1 cellular context compared by ENCODE assay signal in genomic region chr11:46597155-46597554, GRCh38.
A peak's percentile ranks its signal among the peaks of the same experiment; 100 is the strongest.
TF ChIP-seq lines count a peak whose summit lies in the region.

No MANE protein-coding gene starts in this region.

TF ChIP-seq in HepG2, 621 proteins besides CTCF, POLR2A, EP300 and RAD21 (continued from another document and continues in another):
- TF ChIP-seq ZBTB46 (CRISPR knock-in tag; IDR thresholded peaks at IDR 0.05; ENCODE audit: borderline replicate concordance) (no peak), POLR2G (IDR thresholded peaks at IDR 0.05; ENCODE audit: low read depth, low read length) (no peak), ZBTB20 (CRISPR knock-in tag; IDR thresholded peaks at IDR 0.05; ENCODE audit: borderline replicate concordance, low read depth) (no peak), ZNF343 (CRISPR knock-in tag; IDR thresholded peaks at IDR 0.05) (no peak), ZNF337 (CRISPR knock-in tag; IDR thresholded peaks at IDR 0.05; ENCODE audit: borderline replicate concordance, low read depth) (no peak), THAP9 (CRISPR knock-in tag; IDR thresholded peaks at IDR 0.05; ENCODE audit: borderline replicate concordance) (no peak), ZNF609 (CRISPR knock-in tag; IDR thresholded peaks at IDR 0.05; ENCODE audit: borderline replicate concordance) (0 out of 2 replicates have a peak, but pooled peaks have one; percentile 36), ZBTB39 (CRISPR knock-in tag; IDR thresholded peaks at IDR 0.05) (no peak), RELA (CRISPR knock-in tag; IDR thresholded peaks at IDR 0.05) (no peak), REXO4 (CRISPR knock-in tag; IDR thresholded peaks at IDR 0.05; ENCODE audit: borderline replicate concordance) (no peak), ZNF776 (CRISPR knock-in tag; IDR thresholded peaks at IDR 0.05) (no peak), CEBPZ (IDR thresholded peaks at IDR 0.05; ENCODE audit: low read length) (no peak), ZNF281 (CRISPR knock-in tag; IDR thresholded peaks at IDR 0.05; ENCODE audit: borderline replicate concordance) (no peak), CERS6 (CRISPR knock-in tag; IDR thresholded peaks at IDR 0.05) (no peak), ATAD3A (CRISPR knock-in tag; IDR thresholded peaks at IDR 0.05) (no peak), ARID2 (CRISPR knock-in tag; IDR thresholded peaks at IDR 0.05; ENCODE audit: borderline replicate concordance) (no peak), DNMT1 (CRISPR knock-in tag; IDR thresholded peaks at IDR 0.05) (no peak), YY1 (IDR thresholded peaks at IDR 0.05; ENCODE audit: insufficient read depth, insufficient replicate concordance, low read depth, low read length) (no peak), ISX (CRISPR knock-in tag; conservative IDR thresholded peaks at IDR 0.05) (no peak), CEBPB (IDR thresholded peaks at IDR 0.05; ENCODE audit: borderline replicate concordance, low read depth, low read length) (no peak), PTBP1 (IDR thresholded peaks at IDR 0.05; ENCODE audit: low read depth, low read length, poor library complexity, severe bottlenecking) (no peak), ZNF430 (CRISPR knock-in tag; IDR thresholded peaks at IDR 0.05) (no peak), ZFP62 (CRISPR knock-in tag; IDR thresholded peaks at IDR 0.05) (no peak), ZSCAN22 (CRISPR knock-in tag; IDR thresholded peaks at IDR 0.05) (no peak), STAT6 (CRISPR knock-in tag; IDR thresholded peaks at IDR 0.05; ENCODE audit: borderline replicate concordance) (no peak), MEF2D (CRISPR knock-in tag; IDR thresholded peaks at IDR 0.05) (no peak), ZNF773 (CRISPR knock-in tag; IDR thresholded peaks at IDR 0.05; ENCODE audit: borderline replicate concordance) (no peak), ZFY (CRISPR knock-in tag; IDR thresholded peaks at IDR 0.05) (no peak), NR2F6 (IDR thresholded peaks at IDR 0.05) (peak; percentile 37; the same call in 1 of the 2 replicates), NR2F6 (CRISPR knock-in tag; IDR thresholded peaks at IDR 0.05) (peak; percentile 80), SATB2 (CRISPR knock-in tag; IDR thresholded peaks at IDR 0.05) (no peak), SMYD3 (CRISPR knock-in tag; IDR thresholded peaks at IDR 0.05) (no peak), SUZ12 (IDR thresholded peaks at IDR 0.05; ENCODE audit: low read depth, low read length) (no peak), AKAP8 (CRISPR knock-in tag; IDR thresholded peaks at IDR 0.05) (no peak), ZBTB7B (CRISPR knock-in tag; IDR thresholded peaks at IDR 0.05) (no peak)
